In the genomic region with DNA sequence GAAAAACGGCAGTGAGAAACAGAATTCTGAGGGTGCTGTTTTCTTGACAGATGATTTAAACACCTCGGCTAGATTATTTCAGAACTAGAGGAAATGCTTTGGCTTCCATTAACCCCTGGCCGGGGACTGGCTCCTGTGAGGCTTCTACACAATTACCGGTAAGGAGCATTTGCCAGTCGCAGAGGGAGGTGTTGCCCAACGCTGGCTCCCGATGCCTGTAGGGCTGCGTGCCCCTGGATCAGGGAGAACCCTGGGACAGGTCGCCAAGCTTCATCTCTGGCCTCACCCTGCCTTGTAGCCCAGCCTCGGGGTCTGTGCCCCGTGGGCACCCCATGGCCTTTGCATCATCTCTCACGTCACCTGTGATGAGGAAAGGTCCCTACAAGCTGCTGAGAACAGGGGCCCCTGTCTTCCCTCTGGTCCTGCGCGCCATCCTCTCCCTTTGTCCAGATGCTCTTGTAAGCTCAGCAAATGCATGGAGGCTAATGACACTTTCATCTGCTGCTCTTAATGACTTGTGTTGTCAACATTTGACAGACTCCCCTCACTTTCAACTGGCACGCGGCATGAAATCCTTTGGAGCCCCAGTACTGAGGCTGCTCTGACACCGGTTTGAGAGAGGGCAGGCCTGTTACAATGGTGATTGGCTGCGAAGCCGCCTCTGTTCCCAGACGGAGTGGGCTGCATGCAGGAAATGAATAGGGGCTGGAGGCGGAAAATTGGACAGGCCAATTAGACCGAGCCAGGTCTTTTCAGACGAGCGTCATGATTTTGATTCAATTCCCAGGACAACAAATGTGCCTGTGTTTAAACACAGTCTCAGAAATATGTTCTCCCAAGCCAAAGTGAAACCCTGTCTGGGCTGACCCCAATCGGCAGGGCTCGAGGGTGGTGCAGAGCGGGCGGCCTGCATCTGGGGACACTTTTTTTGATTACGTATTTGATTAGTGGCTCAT, we compare ENCODE assay signal across 12 cellular contexts.
DNase-seq lines count a peak whose midpoint lies in the region; ATAC-seq, FAIRE-seq and TF ChIP-seq lines count a peak whose summit lies in the region.
"Had no signal": no experiment of that assay in that cellular context is flagged by ENCODE, and none has a peak within 500 bp of the region (broad histone marks: within the 10 kb centered on the region; RNA-seq: fewer than 3 reads in every experiment).

No MANE protein-coding gene starts in this region.

- peaks cover 0 to 2% of the 10 kb centered on the region in 2 donors for H3K9me3 ChIP-seq in lung (ENCODE audit: control insufficient read depth in 2 of 2, insufficient read depth in 1 of 2, low read length in 1 of 2)
- H3K9me3 ChIP-seq in spleen = peaks cover 0 to 6% (median 0%) of the 10 kb centered on the region in 8 donors
- no peaks in the 10 kb centered on the region for H3K9me3 ChIP-seq in T-helper 17 cell (ENCODE audit: control insufficient read depth, low read length, poor library complexity, severe bottlenecking)

- TF ChIP-seq CTCF in dorsolateral prefrontal cortex (IDR thresholded peaks at IDR 0.05 in 54 of 56, conservative IDR thresholded peaks at IDR 0.05 in 2 of 56; ENCODE audit: low read depth in 1 of 56, partially characterized antibody in 56 of 56) (no peak), lung (IDR thresholded peaks at IDR 0.05; ENCODE audit: control extremely low read depth, extremely low read depth) (no peak), spleen (IDR thresholded peaks at IDR 0.05 in 8 of 11, conservative IDR thresholded peaks at IDR 0.05 in 3 of 11) (no peak)

- H3K27me3 ChIP-seq in dorsolateral prefrontal cortex (peaks cover 0 to 3% (median 0%) of the 10 kb centered on the region in 45 donors), lung (ENCODE audit: control insufficient read depth, insufficient read depth) (no peaks in the 10 kb centered on the region), spleen (replicated peaks in 1 of 7) (no peaks in the 10 kb centered on the region)
- H3K27me3 ChIP-seq: cardiac muscle cell had no signal

- peaks cover 2% of the 10 kb centered on the region for H3K36me3 Mint-ChIP-seq in T-helper 17 cell (ENCODE audit: low read depth)
- H3K36me3 Mint-ChIP-seq: activated CD8-positive, alpha-beta memory T cell treated with anti-CD3 and anti-CD28 coated beads, Interleukin-2, amount 10 ng/mL, durations not matched to agents 7 days and 5 days had no signal

- H3K4me3 Mint-ChIP-seq in T-helper 17 cell = no peak overlapping the region
- H3K4me3 Mint-ChIP-seq: activated CD8-positive, alpha-beta memory T cell treated with anti-CD3 and anti-CD28 coated beads, Interleukin-2, amount 10 ng/mL, durations not matched to agents 7 days and 5 days had no signal

- H3K27ac Mint-ChIP-seq in T-helper 17 cell = no peak overlapping the region
- H3K27ac Mint-ChIP-seq: activated CD8-positive, alpha-beta memory T cell treated with anti-CD3 and anti-CD28 coated beads, Interleukin-2, amount 10 ng/mL, durations not matched to agents 7 days and 5 days had no signal

- DNase-seq in NCI-H2227 treated with DMSO at 0.1 percent for 48 hours (lab: John Stamatoyannopoulos, UW) (peak; percentile 24), dorsolateral prefrontal cortex (peak in 9 of 10 donors; percentile 15 to 66 (median 42)), lung (ENCODE audit: low spot score) (no peak), spleen (peak; percentile 56), T-helper 17 cell (no peak), GM12891 (ENCODE audit: insufficient read length, low spot score) (no peak)
- DNase-seq: NCI-H510A treated with DMSO at 0.1 percent for 48 hours had no signal

- 58 to 62% methylated on average over 28 to 29 of the region's 29 CpGs for WGBS in lung, 2 donors
- 63 to 76% (median 69%) methylated on average over 26 to 29 of the region's 29 CpGs for WGBS in spleen, 5 donors

- FAIRE-seq in GM12891 (lab: Jason Lieb, UNC) = no peak
- FAIRE-seq: D721Med had no signal

- intact Hi-C loops in dorsolateral prefrontal cortex (cut with DNase I) (no loop called here), spleen (cut with DNase I; ENCODE audit: low total_unique reads) (no loop called here)

- ATAC-seq in lung (ENCODE audit: insufficient read depth, low FRiP score) = no peak
- no peak for ATAC-seq in GM19351 (IDR thresholded peaks at IDR 0.05; ENCODE audit: unreplicated experiment)
- ATAC-seq in T-helper 17 cell = no peak
- ATAC-seq in HG02588 (IDR thresholded peaks at IDR 0.05; ENCODE audit: unreplicated experiment) = no peak
- ATAC-seq: activated CD8-positive, alpha-beta memory T cell treated with anti-CD3 and anti-CD28 coated beads, Interleukin-2, amount 10 ng/mL, durations not matched to agents 7 days and 5 days had no signal

- H3K4me3 ChIP-seq in dorsolateral prefrontal cortex (peak overlapping the region in 7 of 59 donors; percentile 0 to 38 (median 18)), lung (no peak overlapping the region), spleen (no peak overlapping the region)
- H3K4me3 ChIP-seq: cardiac muscle cell had no signal

- H3K27me3 Mint-ChIP-seq in T-helper 17 cell = no peaks in the 10 kb centered on the region

- H3K4me1 Mint-ChIP-seq in T-helper 17 cell = peaks cover 3% of the 10 kb centered on the region
- H3K4me1 Mint-ChIP-seq: activated CD8-positive, alpha-beta memory T cell treated with anti-CD3 and anti-CD28 coated beads, Interleukin-2, amount 10 ng/mL, durations not matched to agents 7 days and 5 days had no signal

- peaks cover 0 to 6% of the 10 kb centered on the region in 2 donors for H3K36me3 ChIP-seq in lung (ENCODE audit: control insufficient read depth in 2 of 2, insufficient read depth in 2 of 2, low read length in 2 of 2)
- peaks cover 0 to 33% (median 11%) of the 10 kb centered on the region in 6 donors for H3K36me3 ChIP-seq in spleen

- peaks cover 0 to 5% of the 10 kb centered on the region in 2 donors for H3K4me1 ChIP-seq in lung (ENCODE audit: control insufficient read depth in 2 of 2, insufficient read depth in 2 of 2, low read length in 2 of 2)
- peaks cover 0 to 1% (median 0%) of the 10 kb centered on the region in 6 donors for H3K4me1 ChIP-seq in spleen

- TF ChIP-seq POLR2A in spleen (IDR thresholded peaks at IDR 0.05) = no peak
- TF ChIP-seq POLR2A in GM12891 (IDR thresholded peaks at IDR 0.05; ENCODE audit: low read depth, low read length) = no peak

- H3K27ac ChIP-seq in dorsolateral prefrontal cortex = peak overlapping the region in 17 of 59 donors; percentile 5 to 75 (median 35)
- H3K27ac ChIP-seq in lung (ENCODE audit: low read depth in 1 of 2, low read length in 1 of 2) = peak overlapping the region; percentile 28 to 47
- H3K27ac ChIP-seq in spleen = peak overlapping the region in 1 of 8 donors; percentile 16
- H3K27ac ChIP-seq: cardiac muscle cell had no signal

TF ChIP-seq in GM12891, 5 proteins besides CTCF, POLR2A, EP300 and RAD21:
- TF ChIP-seq POU2F2 (IDR thresholded peaks at IDR 0.05; ENCODE audit: low read depth, low read length) (no peak), SPI1 (IDR thresholded peaks at IDR 0.05; ENCODE audit: low read depth, low read length) (no peak), TAF1 (IDR thresholded peaks at IDR 0.05; ENCODE audit: low read depth, low read length) (no peak), PAX5 (IDR thresholded peaks at IDR 0.05; ENCODE audit: insufficient read depth, low read length, severe bottlenecking) (no peak), POLR2AphosphoS5 (IDR thresholded peaks at IDR 0.05; ENCODE audit: low read depth, low read length) (no peak)

Comparison
In these comparisons a context has a peak if more than half of its experiments do, and no peak if none do; other contexts are left out.
1. DNase-seq: peak in NCI-H2227 treated with DMSO at 0.1 percent for 48 hours (single experiment), dorsolateral prefrontal cortex (9 of 10) and spleen (single experiment); none in lung (single experiment), T-helper 17 cell (0 of 3) and GM12891 (single experiment).